Comparison of ENCODE assay signal across 8 cellular contexts in the genomic region with DNA sequence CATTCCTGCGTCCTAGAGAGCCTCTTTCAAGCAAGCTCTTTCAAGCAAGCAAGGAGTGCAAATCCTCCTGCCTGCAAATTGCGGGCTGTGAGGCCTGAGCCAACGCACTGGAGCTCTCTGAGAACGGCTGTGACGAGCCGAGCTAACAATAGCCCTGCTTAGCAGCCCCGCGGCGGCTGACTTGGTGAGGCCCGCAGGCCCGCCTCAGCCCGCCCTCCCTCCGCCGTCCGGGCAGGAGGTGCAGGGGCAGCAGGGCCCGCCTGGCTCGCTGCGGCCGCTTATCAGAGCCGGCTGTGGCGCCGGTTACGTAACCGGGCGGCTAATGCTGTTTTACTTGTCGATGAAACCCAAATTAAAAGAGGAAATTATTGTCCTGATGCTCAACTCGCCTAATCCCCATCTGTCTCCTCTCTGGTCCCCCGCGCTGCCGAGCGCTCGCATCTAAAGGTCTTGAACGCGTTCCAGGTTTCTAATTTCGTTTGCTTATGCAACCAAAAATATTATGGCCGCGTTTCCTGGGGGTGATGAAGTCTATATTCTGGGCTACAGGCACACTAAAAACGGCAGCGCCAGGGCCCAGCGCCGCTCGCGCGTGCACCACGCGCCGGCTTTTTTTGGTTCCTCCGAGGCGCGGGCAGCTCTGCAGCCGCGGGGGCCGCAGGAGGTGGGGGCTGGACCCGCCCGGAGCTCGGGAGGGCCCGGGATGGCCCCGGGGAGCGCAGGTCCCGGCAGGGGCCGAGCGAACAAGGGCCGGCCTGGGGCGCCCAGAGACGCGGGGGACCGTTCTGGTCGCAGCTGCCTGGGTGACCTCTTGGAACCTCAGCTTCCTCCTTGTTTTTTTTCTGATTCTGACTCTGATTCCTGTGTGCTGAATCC.
A peak's percentile ranks its signal among the peaks of the same experiment; 100 is the strongest.
DNase-seq lines count a peak whose midpoint lies in the region; ATAC-seq and TF ChIP-seq lines count a peak whose summit lies in the region.

No MANE protein-coding gene starts in this region.

- no peaks in the 10 kb centered on the region for H3K9me2 ChIP-seq in OCI-LY1 (ENCODE audit: low read depth, low read length)

- intact Hi-C loops in activated T-helper 1 cell treated with anti-CD3 and anti-CD28 coated beads, Interleukin-12 subunit alpha, Interleukin-12 subunit beta, Interleukin-2, Interleukin-4 antibody, amounts not matched to agents 30 ng/mL and 10 ng/mL and 1 ng/mL, durations not matched to agents 14 hours and 24 hours and 36 hours (cut with micrococcal nuclease): loop anchor here (1.0 to 2.0 kb wide), 2 partner anchors 13 to 64 kb away; a partner anchor contains a TSS

- peak overlapping the region; percentile 85 for H3K4me2 ChIP-seq in OCI-LY1 (ENCODE audit: low read length)

- H3F3A ChIP-seq in OCI-LY1 (ENCODE audit: insufficient read depth, low read length): no peaks in the 10 kb centered on the region

- peaks cover 18% of the 10 kb centered on the region for H3K4me1 Mint-ChIP-seq in activated T-helper 1 cell treated with anti-CD3 and anti-CD28 coated beads, Interleukin-12 subunit alpha, Interleukin-12 subunit beta, Interleukin-2, Interleukin-4 antibody, amounts not matched to agents 30 ng/mL and 10 ng/mL and 1 ng/mL, durations not matched to agents 14 hours and 24 hours and 36 hours (ENCODE audit: low read depth)

- DNase-seq in GM13977 (ENCODE audit: low spot score) (peak; percentile 75), fibroblast of gingiva (ENCODE audit: low read depth) (peak; percentile 86)
- DNase-seq in activated T-helper 1 cell treated with anti-CD3 and anti-CD28 coated beads, Interleukin-12 subunit alpha, Interleukin-12 subunit beta, Interleukin-2, Interleukin-4 antibody, amounts not matched to agents 30 ng/mL and 10 ng/mL and 1 ng/mL, durations not matched to agents 14 hours and 24 hours and 36 hours (ENCODE audit: low spot score): peak; percentile 17

- peak overlapping the region; percentile 54 for H3K9ac ChIP-seq in HUES6 (ENCODE audit: low read length)
- peak overlapping the region; percentile 31; the same call in 1 of the 2 replicates for H3K9ac ChIP-seq in OCI-LY1 (ENCODE audit: low read length)
- H3K9ac ChIP-seq in mucosa of stomach (ENCODE audit: low read length): peak overlapping the region; percentile 79
- peak overlapping the region; percentile 80 to 81 for H3K9ac ChIP-seq in stomach smooth muscle (ENCODE audit: low read length in 2 of 2)

- peak overlapping the region; percentile 63 for H3K4me3 Mint-ChIP-seq in activated T-helper 1 cell treated with anti-CD3 and anti-CD28 coated beads, Interleukin-12 subunit alpha, Interleukin-12 subunit beta, Interleukin-2, Interleukin-4 antibody, amounts not matched to agents 30 ng/mL and 10 ng/mL and 1 ng/mL, durations not matched to agents 14 hours and 24 hours and 36 hours

- H3K27ac Mint-ChIP-seq in activated T-helper 1 cell treated with anti-CD3 and anti-CD28 coated beads, Interleukin-12 subunit alpha, Interleukin-12 subunit beta, Interleukin-2, Interleukin-4 antibody, amounts not matched to agents 30 ng/mL and 10 ng/mL and 1 ng/mL, durations not matched to agents 14 hours and 24 hours and 36 hours: peak overlapping the region; percentile 43

- H3K27me3 ChIP-seq in HUES6 (ENCODE audit: control insufficient read depth, insufficient read depth, low read length) (peaks cover 25% of the 10 kb centered on the region), OCI-LY1 (ENCODE audit: insufficient read depth, low read length) (peaks cover 17% of the 10 kb centered on the region), mucosa of stomach (ENCODE audit: control insufficient read depth, insufficient read depth, low read length) (no peaks in the 10 kb centered on the region), stomach smooth muscle (ENCODE audit: control insufficient read depth in 1 of 2, insufficient read depth in 2 of 2, low read length in 2 of 2) (no peaks in the 10 kb centered on the region)

- H3K4me1 ChIP-seq in HUES6 (ENCODE audit: control insufficient read depth, insufficient read depth, low read length): peaks cover 10% of the 10 kb centered on the region; the same call in 1 of the 2 replicates
- peaks cover 17% of the 10 kb centered on the region for H3K4me1 ChIP-seq in OCI-LY1 (ENCODE audit: insufficient read depth, low read length, severe bottlenecking)
- H3K4me1 ChIP-seq in mucosa of stomach (ENCODE audit: control insufficient read depth, insufficient read depth, low read length): peaks cover 42% of the 10 kb centered on the region
- peaks cover 42% of the 10 kb centered on the region for H3K4me1 ChIP-seq in stomach smooth muscle (ENCODE audit: control insufficient read depth, insufficient read depth, low read length)

- H3K27me3 Mint-ChIP-seq in activated T-helper 1 cell treated with anti-CD3 and anti-CD28 coated beads, Interleukin-12 subunit alpha, Interleukin-12 subunit beta, Interleukin-2, Interleukin-4 antibody, amounts not matched to agents 30 ng/mL and 10 ng/mL and 1 ng/mL, durations not matched to agents 14 hours and 24 hours and 36 hours (ENCODE audit: insufficient read depth): peaks cover 25% of the 10 kb centered on the region

- no peak for ATAC-seq in HG02763 (IDR thresholded peaks at IDR 0.05; ENCODE audit: unreplicated experiment)

- no peaks in the 10 kb centered on the region for H3K79me2 ChIP-seq in OCI-LY1 (ENCODE audit: insufficient read depth, low read length)

- H3K4me3 ChIP-seq in HUES6 (ENCODE audit: low read depth, low read length): peak overlapping the region; percentile 64
- H3K4me3 ChIP-seq in OCI-LY1 (ENCODE audit: low read depth, low read length, poor library complexity, severe bottlenecking): peak overlapping the region; percentile 54
- H3K4me3 ChIP-seq in mucosa of stomach (ENCODE audit: low read length): peak overlapping the region; percentile 10
- H3K4me3 ChIP-seq in stomach smooth muscle (ENCODE audit: low read length in 2 of 2): peak overlapping the region; percentile 57 to 71

- H3K36me3 ChIP-seq in HUES6 (ENCODE audit: control insufficient read depth, insufficient read depth, low read length) (no peaks in the 10 kb centered on the region), OCI-LY1 (ENCODE audit: insufficient read depth, low read length) (no peaks in the 10 kb centered on the region), mucosa of stomach (ENCODE audit: control insufficient read depth, insufficient read depth, low read length) (no peaks in the 10 kb centered on the region), stomach smooth muscle (ENCODE audit: control insufficient read depth in 2 of 2, insufficient read depth in 2 of 2, low read length in 2 of 2) (no peaks in the 10 kb centered on the region)

- H3K36me3 Mint-ChIP-seq in activated T-helper 1 cell treated with anti-CD3 and anti-CD28 coated beads, Interleukin-12 subunit alpha, Interleukin-12 subunit beta, Interleukin-2, Interleukin-4 antibody, amounts not matched to agents 30 ng/mL and 10 ng/mL and 1 ng/mL, durations not matched to agents 14 hours and 24 hours and 36 hours (ENCODE audit: low read depth): no peaks in the 10 kb centered on the region

- H3K9me3 Mint-ChIP-seq in activated T-helper 1 cell treated with anti-CD3 and anti-CD28 coated beads, Interleukin-12 subunit alpha, Interleukin-12 subunit beta, Interleukin-2, Interleukin-4 antibody, amounts not matched to agents 30 ng/mL and 10 ng/mL and 1 ng/mL, durations not matched to agents 14 hours and 24 hours and 36 hours: no peaks in the 10 kb centered on the region

- peak overlapping the region; percentile 49; the same call in 1 of the 2 replicates for H2AFZ ChIP-seq in OCI-LY1 (ENCODE audit: low read length)

- TF ChIP-seq CTCF in GM13977 (IDR thresholded peaks at IDR 0.05; ENCODE audit: extremely low read depth, insufficient read depth, missing control alignments) (no peak), OCI-LY1 (IDR thresholded peaks at IDR 0.05; ENCODE audit: low read length) (no peak)

- in situ Hi-C loops in GM13977 (cut with MboI; ENCODE audit: low pct_unique_long_range_greater_than_20kb, low sequenced_read_pairs, unreplicated experiment): no loop called here

- no peak overlapping the region for H3K27ac ChIP-seq in HUES6 (ENCODE audit: low read depth, low read length)
- H3K27ac ChIP-seq in OCI-LY1 (ENCODE audit: low read depth, low read length, poor library complexity, severe bottlenecking): no peak overlapping the region
- peak overlapping the region; percentile 96 for H3K27ac ChIP-seq in stomach smooth muscle (ENCODE audit: low read length)

- no peaks in the 10 kb centered on the region for H3K9me3 ChIP-seq in HUES6 (ENCODE audit: control insufficient read depth, insufficient read depth, low read depth, low read length)
- H3K9me3 ChIP-seq in OCI-LY1 (ENCODE audit: low read length): no peaks in the 10 kb centered on the region
- H3K9me3 ChIP-seq in mucosa of stomach (ENCODE audit: control insufficient read depth, low read length): no peaks in the 10 kb centered on the region
- no peaks in the 10 kb centered on the region for H3K9me3 ChIP-seq in stomach smooth muscle (ENCODE audit: control insufficient read depth in 2 of 2, low read length in 2 of 2)

- H4K20me1 ChIP-seq in OCI-LY1 (ENCODE audit: insufficient read depth, low read length): no peaks in the 10 kb centered on the region

Comparison
In these comparisons a context has a peak if more than half of its experiments do, and no peak if none do; other contexts are left out.
1. DNase-seq: peak in every context shown above with its lines; median percentile 86 in fibroblast of gingiva; 75 in GM13977; 17 in activated T-helper 1 cell treated with anti-CD3 and anti-CD28 coated beads, Interleukin-12 subunit alpha, Interleukin-12 subunit beta, Interleukin-2, Interleukin-4 antibody, amounts not matched to agents 30 ng/mL and 10 ng/mL and 1 ng/mL, durations not matched to agents 14 hours and 24 hours and 36 hours.
2. H3K4me3 ChIP-seq: peak in every context shown above with its lines; median percentile 64 in HUES6; 64 in stomach smooth muscle; 54 in OCI-LY1; 10 in mucosa of stomach.